In genomic region chr11:65415499-65416340, GRCh38 we compare ENCODE assay signal across 8 cellular contexts. TPM values are rescaled to one million over a fixed set of nuclear protein-coding genes. Genes with fewer than 3 reads are reported as not detected.
DNase-seq lines count a peak whose midpoint lies in the region; ATAC-seq, FAIRE-seq and TF ChIP-seq lines count a peak whose summit lies in the region.

No MANE protein-coding gene starts in this region.

- WGBS in H9 (ENCODE audit: extremely low coverage, insufficient read length, low lambda C conversion rate) = no CpG with 5 or more reads among the region's 11 CpGs
- 33 to 61% (median 40%) methylated on average over 11 of the region's 11 CpGs for WGBS in small intestine, 3 donors

- no peak overlapping the region for H2BK15ac ChIP-seq in H9 (ENCODE audit: low read depth, low read length)

- no peak overlapping the region for H3K4me2 ChIP-seq in H9 (ENCODE audit: insufficient read depth, insufficient read length, low read length)

- H3T11ph ChIP-seq in H9 (ENCODE audit: low read length) = no peak overlapping the region

- H3K79me2 ChIP-seq in H9 (ENCODE audit: insufficient read depth, low read length) = no peaks in the 10 kb centered on the region

- H3K4ac ChIP-seq in H9 (ENCODE audit: low read depth, low read length) = no peak overlapping the region

- no peaks in the 10 kb centered on the region for H3K23me2 ChIP-seq in H9 (ENCODE audit: insufficient read length, low read depth, low read length, poor library complexity, severe bottlenecking)

- H3K14ac ChIP-seq in H9 (ENCODE audit: insufficient read depth, low read length) = no peak overlapping the region

- H3K23ac ChIP-seq in H9 (ENCODE audit: insufficient read length, low read depth, low read length) = no peak overlapping the region

- H2BK5ac ChIP-seq in H9 (ENCODE audit: insufficient read length, low read length) = no peak overlapping the region

- H2AFZ ChIP-seq in H9 (ENCODE audit: low read length) = no peak overlapping the region

- CTCF ChIA-PET in activated CD8-positive, alpha-beta T cell treated with anti-CD3 and anti-CD28 coated beads, Interleukin-2, amount 10 ng/mL, durations not matched to agents 7 days and 5 days (lab: Charles Lee) = interaction anchor here (0.9 to 14.1 kb wide), 29 partner anchors 9 to 173 kb away, joined by 3 to 538 read pairs (median 8); partner anchors contain the start of genes FAM89B, FRMD8, MALAT1 and SCYL1

- H3K36me3 Mint-ChIP-seq in H9 (ENCODE audit: insufficient read depth in 1 of 3, low read depth in 3 of 3) = peaks cover 0 to 7% (median 0%) of the 10 kb centered on the region in 3 experiments; a peak in 2 of 7 replicates
- H3K36me3 Mint-ChIP-seq in activated CD8-positive, alpha-beta T cell treated with anti-CD3 and anti-CD28 coated beads, Interleukin-2, amount 10 ng/mL, durations not matched to agents 7 days and 5 days (ENCODE audit: low read depth) = peaks cover 9% of the 10 kb centered on the region

- H2BK120ac ChIP-seq in H9 (ENCODE audit: low read depth, low read length, poor library complexity, severe bottlenecking) = no peak overlapping the region

- no peak for TF ChIP-seq CTCF in H9 (conservative IDR thresholded peaks at IDR 0.05)

- peaks cover 9% of the 10 kb centered on the region for H3K27me3 Mint-ChIP-seq in H9 (ENCODE audit: low read depth)
- H3K27me3 Mint-ChIP-seq in activated CD8-positive, alpha-beta T cell treated with anti-CD3 and anti-CD28 coated beads, Interleukin-2, amount 10 ng/mL, durations not matched to agents 7 days and 5 days (ENCODE audit: low read depth) = no peaks in the 10 kb centered on the region

- H3K27me3 ChIP-seq in H9 (ENCODE audit: insufficient read depth, low read length) = no peaks in the 10 kb centered on the region
- H3K27me3 ChIP-seq in small intestine (ENCODE audit: control insufficient read depth in 2 of 2, insufficient read depth in 2 of 2, low read length in 2 of 2) = no peaks in the 10 kb centered on the region

- POLR2A ChIA-PET in activated CD8-positive, alpha-beta T cell treated with anti-CD3 and anti-CD28 coated beads, Interleukin-2, amount 10 ng/mL, durations not matched to agents 7 days and 5 days (lab: Charles Lee) = interaction anchor here (0.8 to 19.6 kb wide), 10 partner anchors 9 to 771 kb away, joined by 3 to 4167 read pairs (median 37); partner anchors contain the start of genes FRMD8, MALAT1 and SLC25A45

- no peak overlapping the region for H3K18ac ChIP-seq in H9 (ENCODE audit: insufficient read length, low read depth, low read length)

- H3K9me3 ChIP-seq in H9 (ENCODE audit: control insufficient read depth, low read depth, low read length) = no peaks in the 10 kb centered on the region
- H3K9me3 ChIP-seq in small intestine (ENCODE audit: control insufficient read depth, low read depth) = no peaks in the 10 kb centered on the region

- H3K79me1 ChIP-seq in H9 (ENCODE audit: insufficient read depth, low read depth, low read length, poor library complexity, severe bottlenecking) = no peaks in the 10 kb centered on the region

- no peak for FAIRE-seq in small intestine (lab: Jason Lieb, UNC)

- no peak overlapping the region for H3K9ac ChIP-seq in H9 (ENCODE audit: extremely low read depth, insufficient read length, low read length)

- H3K4me3 Mint-ChIP-seq in H9 = 0 out of 5 replicates have a peak overlapping the region, but pooled peaks of 1 of the 2 experiments have one; percentile 39
- H3K4me3 Mint-ChIP-seq in activated CD8-positive, alpha-beta T cell treated with anti-CD3 and anti-CD28 coated beads, Interleukin-2, amount 10 ng/mL, durations not matched to agents 7 days and 5 days = peak overlapping the region; percentile 87

- no peak overlapping the region for H4K91ac ChIP-seq in H9 (ENCODE audit: insufficient read length, low read depth, low read length)

- peak; percentile 34 for DNase-seq in H9
- DNase-seq in activated CD8-positive, alpha-beta T cell treated with anti-CD3 and anti-CD28 coated beads, Interleukin-2, amount 10 ng/mL, durations not matched to agents 7 days and 5 days = no peak
- DNase-seq in left ventricle myocardium superior = peak; percentile 24
- DNase-seq in small intestine = no peak
- DNase-seq in KG1 (lab: John Stamatoyannopoulos, UW) = no peak

- no peaks in the 10 kb centered on the region for H4K20me1 ChIP-seq in H9 (ENCODE audit: control insufficient read depth, insufficient read depth, insufficient read length)

- H4K8ac ChIP-seq in H9 (replicated peaks; ENCODE audit: insufficient read length, low read depth, low read length) = no peak overlapping the region

- H4K5ac ChIP-seq in H9 (ENCODE audit: insufficient read length, low read depth, low read length) = no peak overlapping the region

- no peak overlapping the region for H3K56ac ChIP-seq in H9 (ENCODE audit: insufficient read length, low read depth, low read length)

- H3K27ac ChIP-seq in H9 (ENCODE audit: insufficient read length, low read depth, low read length) = no peak overlapping the region
- peak overlapping the region; percentile 100 for H3K27ac ChIP-seq in small intestine (ENCODE audit: low read depth in 1 of 2, low read length in 1 of 2)

- peak overlapping the region in 2 of 3 experiments; percentile 27 to 34; a peak in 1 of 7 replicates for H3K27ac Mint-ChIP-seq in H9
- H3K27ac Mint-ChIP-seq in activated CD8-positive, alpha-beta T cell treated with anti-CD3 and anti-CD28 coated beads, Interleukin-2, amount 10 ng/mL, durations not matched to agents 7 days and 5 days = peak overlapping the region; percentile 100

- no peaks in the 10 kb centered on the region; a peak in 2 of 5 replicates for H3K9me3 Mint-ChIP-seq in H9
- H3K9me3 Mint-ChIP-seq in activated CD8-positive, alpha-beta T cell treated with anti-CD3 and anti-CD28 coated beads, Interleukin-2, amount 10 ng/mL, durations not matched to agents 7 days and 5 days (ENCODE audit: insufficient read depth) = no peaks in the 10 kb centered on the region

- H3K4me3 ChIP-seq in small intestine (ENCODE audit: low read depth in 1 of 2, low read length in 2 of 2) = peak overlapping the region in 1 of 2 donors; percentile 47

- no peak for ATAC-seq in activated CD8-positive, alpha-beta T cell treated with anti-CD3 and anti-CD28 coated beads, Interleukin-2, amount 10 ng/mL, durations not matched to agents 7 days and 5 days
- ATAC-seq in left ventricle myocardium superior (no peak), HG03159 (IDR thresholded peaks at IDR 0.05; ENCODE audit: unreplicated experiment) (no peak), GM18870 (IDR thresholded peaks at IDR 0.05; ENCODE audit: unreplicated experiment) (no peak), HG03280 (IDR thresholded peaks at IDR 0.05; ENCODE audit: unreplicated experiment) (no peak)

- H2BK12ac ChIP-seq in H9 (ENCODE audit: insufficient read length, low read depth, low read length) = no peak overlapping the region

- peaks cover 44 to 49% of the 10 kb centered on the region in 2 experiments for H3K4me1 Mint-ChIP-seq in H9
- H3K4me1 Mint-ChIP-seq in activated CD8-positive, alpha-beta T cell treated with anti-CD3 and anti-CD28 coated beads, Interleukin-2, amount 10 ng/mL, durations not matched to agents 7 days and 5 days (ENCODE audit: low read depth) = peaks cover 50% of the 10 kb centered on the region

- H3K4me1 ChIP-seq in H9 (ENCODE audit: insufficient read depth, low read length) (peaks cover 3% of the 10 kb centered on the region; the same call in 1 of the 2 replicates), small intestine (ENCODE audit: control insufficient read depth in 2 of 2, insufficient read depth in 1 of 2, low read depth in 1 of 2, low read length in 1 of 2) (peaks cover 6 to 11% of the 10 kb centered on the region in 2 donors)

- H2BK20ac ChIP-seq in H9 (ENCODE audit: low read depth, low read length, poor library complexity, severe bottlenecking) = no peak overlapping the region

- intact Hi-C loops in left ventricle myocardium superior (cut with micrococcal nuclease) = no loop called here

- peaks cover 4 to 7% of the 10 kb centered on the region in 2 donors for H3K36me3 ChIP-seq in small intestine (ENCODE audit: control insufficient read depth in 2 of 2, insufficient read depth in 2 of 2, low read length in 2 of 2)

- no peak overlapping the region for H2AK5ac ChIP-seq in H9 (ENCODE audit: insufficient read length, low read length)

RNA-seq across cellular contexts. Expression of gene NEAT1, which starts 6.9 kb away (rescaled TPM):
- total RNA-seq in H9 (2021) = 11.1 and 12.7 TPM in 2 replicates
- 100 to 1,000 TPM; 212 to 254 TPM for total RNA-seq in activated CD8-positive, alpha-beta T cell treated with anti-CD3 and anti-CD28 coated beads, Interleukin-2, amount 10 ng/mL, durations not matched to agents 7 days and 5 days
- 508 TPM for total RNA-seq in left ventricle myocardium superior
- polyA plus RNA-seq in small intestine = 1,000 to 10,000 TPM in 1 of 3 donors, 100 to 1,000 TPM in 2; 256 to 3,420 (median 665) TPM

RNA-seq across cellular contexts. Expression of gene FRMD8, which starts 29.3 kb away (rescaled TPM):
- total RNA-seq in H9 (2021) = 19.0 and 22.7 TPM in 2 replicates
- 10 to 100 TPM; 51.0 to 54.7 TPM for total RNA-seq in activated CD8-positive, alpha-beta T cell treated with anti-CD3 and anti-CD28 coated beads, Interleukin-2, amount 10 ng/mL, durations not matched to agents 7 days and 5 days
- 9.7 TPM for total RNA-seq in left ventricle myocardium superior
- polyA plus RNA-seq in small intestine = 10 to 100 TPM; 24.4 to 31.1 (median 27.7) TPM

RNA-seq across cellular contexts. Expression of gene SLC25A45, which starts 33.3 kb away (rescaled TPM):
- total RNA-seq in H9 (2021) (1.1 and 1.6 TPM in 2 replicates), left ventricle myocardium superior (4.6 TPM)
- total RNA-seq in activated CD8-positive, alpha-beta T cell treated with anti-CD3 and anti-CD28 coated beads, Interleukin-2, amount 10 ng/mL, durations not matched to agents 7 days and 5 days = 10 to 100 TPM; 24.5 to 28.2 TPM
- polyA plus RNA-seq in small intestine = 10 to 100 TPM; 13.9 to 26.2 (median 18.1) TPM

Comparison
In these comparisons a context has a peak if more than half of its experiments do, and no peak if none do; other contexts are left out.
1. DNase-seq: peak in H9 (single experiment) and left ventricle myocardium superior (single experiment); none in activated CD8-positive, alpha-beta T cell treated with anti-CD3 and anti-CD28 coated beads, Interleukin-2, amount 10 ng/mL, durations not matched to agents 7 days and 5 days (single experiment), small intestine (single experiment) and KG1 (single experiment).
2. RNA of gene NEAT1, which starts 6.9 kb away (total RNA-seq): 508 TPM in left ventricle myocardium superior (single experiment) and 212 to 254 TPM in activated CD8-positive, alpha-beta T cell treated with anti-CD3 and anti-CD28 coated beads, Interleukin-2, amount 10 ng/mL, durations not matched to agents 7 days and 5 days; 11.1 to 12.7 TPM in H9; every median in the first group is over 10 times any median in the second.